10 cellular contexts compared by ENCODE assay signal in the genomic region with DNA sequence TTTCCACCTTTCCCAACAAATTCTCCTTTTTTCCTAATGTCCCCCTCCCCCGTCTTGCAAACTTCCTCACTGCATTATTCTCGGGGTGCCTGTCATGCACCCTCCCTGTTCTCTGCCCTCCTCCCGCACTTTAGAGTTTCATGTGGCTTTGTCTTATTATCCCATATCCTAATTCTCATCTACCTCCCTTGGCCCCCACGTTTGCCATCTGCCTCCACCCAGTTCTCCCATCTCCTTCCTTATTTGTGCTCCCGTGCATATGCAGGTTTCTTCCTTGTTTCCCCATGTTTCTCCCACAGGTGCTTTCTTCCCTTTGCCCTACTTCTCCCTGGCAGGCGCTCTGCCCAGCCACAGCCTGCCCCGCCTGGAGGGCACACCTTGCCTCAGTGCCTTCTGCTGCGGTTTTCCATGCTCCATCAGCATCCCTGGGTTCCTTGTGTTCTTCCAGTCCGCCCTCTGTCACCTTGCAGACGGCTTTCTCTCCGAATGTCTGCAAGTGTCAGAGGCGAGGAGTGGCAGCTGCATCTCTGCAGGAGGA. TPM values are rescaled to one million over a fixed set of nuclear protein-coding genes. Genes with fewer than 3 reads are reported as not detected.
DNase-seq lines count a peak whose midpoint lies in the region; ATAC-seq, FAIRE-seq and TF ChIP-seq lines count a peak whose summit lies in the region.
"Had no signal": no experiment of that assay in that cellular context is flagged by ENCODE, and none has a peak within 500 bp of the region (broad histone marks: within the 10 kb centered on the region; RNA-seq: fewer than 3 reads in every experiment).

No MANE protein-coding gene starts in this region.

- peak overlapping the region; percentile 15 for H3K27ac Mint-ChIP-seq in activated naive CD8-positive, alpha-beta T cell treated with anti-CD3 and anti-CD28 coated beads, Interleukin-2, amount 10 ng/mL, durations not matched to agents 7 days and 5 days

- H3K27me3 Mint-ChIP-seq in activated T-cell treated with anti-CD3 and anti-CD28 coated beads, Interleukin-2, amount 50 U/mL, for 4 hours (ENCODE audit: low read depth) = peaks cover 6% of the 10 kb centered on the region
- peaks cover 6% of the 10 kb centered on the region for H3K27me3 Mint-ChIP-seq in activated naive CD8-positive, alpha-beta T cell treated with anti-CD3 and anti-CD28 coated beads, Interleukin-2, amount 10 ng/mL, durations not matched to agents 7 days and 5 days

- peaks cover 33% of the 10 kb centered on the region for H3K4me1 ChIP-seq in HepG2 (ENCODE audit: insufficient read depth, low read length)

- FAIRE-seq in HepG2 (lab: Jason Lieb, UNC) = no peak

- TF ChIP-seq EP300 in HepG2 (IDR thresholded peaks at IDR 0.05; ENCODE audit: low read depth in 2 of 2, low read length in 2 of 2) (no peak), HepG2 (CRISPR knock-in tag; IDR thresholded peaks at IDR 0.05; ENCODE audit: borderline replicate concordance) (no peak)

- H2AFZ ChIP-seq in HepG2 (ENCODE audit: low read length) = no peak overlapping the region

- H3K9ac ChIP-seq in HepG2 (ENCODE audit: insufficient read depth, low read depth, low read length) = peak overlapping the region; percentile 88; the same call in 1 of the 2 replicates

- peaks cover 47% of the 10 kb centered on the region for H3K79me2 ChIP-seq in HepG2 (ENCODE audit: insufficient read depth, low read length)

- no peak for DNase-seq in activated T-cell treated with anti-CD3 and anti-CD28 coated beads, Interleukin-2, amount 50 U/mL, for 4 hours
- no peak for DNase-seq in activated T-cell treated with anti-CD3 and anti-CD28 coated beads, Interleukin-2, amount 50 U/mL, for 48 hours
- DNase-seq in activated naive CD8-positive, alpha-beta T cell treated with anti-CD3 and anti-CD28 coated beads, Interleukin-2, amount 10 ng/mL, durations not matched to agents 7 days and 5 days = no peak
- DNase-seq in HepG2 (ENCODE audit: low spot score) (no peak), substantia nigra (lab: John Stamatoyannopoulos, UW) (no peak), NCI-H2029 treated with DMSO at 0.1 percent for 48 hours (lab: John Stamatoyannopoulos, UW) (no peak), globus pallidus (ENCODE audit: low spot score) (no peak), GM19238 (ENCODE audit: insufficient read length, low spot score) (no peak)
- DNase-seq: amniotic stem cell, NCI-H2107 had no signal

- peak overlapping the region; percentile 76 for H3K4me2 ChIP-seq in HepG2 (ENCODE audit: low read depth, low read length)

- peaks cover 12% of the 10 kb centered on the region for H3K4me1 Mint-ChIP-seq in activated T-cell treated with anti-CD3 and anti-CD28 coated beads, Interleukin-2, amount 50 U/mL, for 4 hours (ENCODE audit: low read depth)
- H3K4me1 Mint-ChIP-seq in activated naive CD8-positive, alpha-beta T cell treated with anti-CD3 and anti-CD28 coated beads, Interleukin-2, amount 10 ng/mL, durations not matched to agents 7 days and 5 days = peaks cover 34% of the 10 kb centered on the region

- H3K36me3 ChIP-seq in HepG2 (replicated peaks in 1 of 2; ENCODE audit: control insufficient read depth in 1 of 2, insufficient read depth in 2 of 2, low read length in 2 of 2) = peaks cover 12 to 35% of the 10 kb centered on the region in 2 experiments

- POLR2A ChIA-PET in activated naive CD8-positive, alpha-beta T cell treated with anti-CD3 and anti-CD28 coated beads, Interleukin-2, amount 10 ng/mL, durations not matched to agents 7 days and 5 days (lab: Charles Lee) = interaction anchor here (0.8 to 2.9 kb wide), 3 partner anchors 26 to 92 kb away, joined by 3 to 20 read pairs (median 4); no protein-coding TSS in a partner anchor
- POLR2A ChIA-PET in HepG2 (lab: Yijun Ruan, JAX) = interaction anchor here (1.0 to 2.4 kb wide), 5 partner anchors 9 to 56 kb away, joined by 4 to 45 read pairs (median 9); no protein-coding TSS in a partner anchor

- no TSS peak for BruUV-seq in HepG2 (replicated peaks; lab: Mats Ljungman, UMichigan)

- H3K9me3 Mint-ChIP-seq in activated T-cell treated with anti-CD3 and anti-CD28 coated beads, Interleukin-2, amount 50 U/mL, for 4 hours = no peaks in the 10 kb centered on the region
- no peaks in the 10 kb centered on the region for H3K9me3 Mint-ChIP-seq in activated naive CD8-positive, alpha-beta T cell treated with anti-CD3 and anti-CD28 coated beads, Interleukin-2, amount 10 ng/mL, durations not matched to agents 7 days and 5 days

- TF ChIP-seq CTCF in HepG2 (CRISPR knock-in tag; IDR thresholded peaks at IDR 0.05) = no peak

- peaks cover 3% of the 10 kb centered on the region for H3K36me3 Mint-ChIP-seq in activated T-cell treated with anti-CD3 and anti-CD28 coated beads, Interleukin-2, amount 50 U/mL, for 4 hours (ENCODE audit: insufficient read depth)
- peaks cover 10% of the 10 kb centered on the region for H3K36me3 Mint-ChIP-seq in activated naive CD8-positive, alpha-beta T cell treated with anti-CD3 and anti-CD28 coated beads, Interleukin-2, amount 10 ng/mL, durations not matched to agents 7 days and 5 days

- no peak for TF ChIP-seq POLR2A in HepG2 (IDR thresholded peaks at IDR 0.05; ENCODE audit: insufficient read depth in 1 of 2, low read depth in 2 of 2, low read length in 2 of 2)

- CTCF ChIA-PET in HepG2 (lab: Yijun Ruan, JAX; ENCODE audit: low intra/inter-chr PET ratio, low total read pairs) = interaction anchor here (1.4 kb wide), 1 partner anchor 55 kb away, joined by 3 read pairs; no protein-coding TSS in a partner anchor

- no peak for ATAC-seq in activated T-cell treated with anti-CD3 and anti-CD28 coated beads, Interleukin-2, amount 50 U/mL, for 4 hours
- ATAC-seq in activated naive CD8-positive, alpha-beta T cell treated with anti-CD3 and anti-CD28 coated beads, Interleukin-2, amount 10 ng/mL, durations not matched to agents 7 days and 5 days (ENCODE audit: low read depth) = no peak
- ATAC-seq in HepG2 = no peak

- H3K4me3 ChIP-seq in HepG2 (replicated peaks in 1 of 3; ENCODE audit: insufficient read depth in 1 of 3, low read depth in 2 of 3, low read length in 3 of 3) = peak overlapping the region; percentile 72 to 93 (median 87)

- WGBS in HepG2 (ENCODE audit: low lambda C conversion rate) = 74% methylated on average over 12 of the region's 12 CpGs

- intact Hi-C loops in HepG2 (cut with micrococcal nuclease; ENCODE audit: unreplicated experiment) = loop anchor here (1.0 to 5.0 kb wide), 5 partner anchors 20 to 140 kb away; no protein-coding TSS in a partner anchor

- no peak for TF ChIP-seq RAD21 in HepG2 (CRISPR knock-in tag; IDR thresholded peaks at IDR 0.05)

- no peaks in the 10 kb centered on the region for H3K9me3 ChIP-seq in HepG2 (ENCODE audit: low read length)

- H4K20me1 ChIP-seq in HepG2 (ENCODE audit: insufficient read depth, low read length) = peaks cover 33% of the 10 kb centered on the region

- H3K4me3 Mint-ChIP-seq in activated T-cell treated with anti-CD3 and anti-CD28 coated beads, Interleukin-2, amount 50 U/mL, for 4 hours = peak overlapping the region; percentile 87
- peak overlapping the region; percentile 86 for H3K4me3 Mint-ChIP-seq in activated naive CD8-positive, alpha-beta T cell treated with anti-CD3 and anti-CD28 coated beads, Interleukin-2, amount 10 ng/mL, durations not matched to agents 7 days and 5 days

- H3K27me3 ChIP-seq in HepG2 (ENCODE audit: control insufficient read depth in 1 of 2, insufficient read depth in 2 of 2, low read length in 2 of 2) = no peaks in the 10 kb centered on the region; a peak in 1 of 5 replicates

- H3K27ac ChIP-seq in HepG2 (ENCODE audit: extremely low read length, insufficient read depth, low read length) = no peak overlapping the region
- peak overlapping the region; percentile 30 for H3K27ac ChIP-seq in substantia nigra (ENCODE audit: low read depth, low read length, poor library complexity, severe bottlenecking)

- in situ Hi-C loops in HepG2 (cut with HindIII; ENCODE audit: extremely low pct_ligation_motif_present, low pct_unique_long_range_greater_than_20kb) = loop anchor here (5.0 kb wide), 1 partner anchor 60 kb away; no protein-coding TSS in a partner anchor

RNA-seq across cellular contexts. Expression of a gene that starts 1.5 kb away (rescaled TPM):
- total RNA-seq in activated T-cell treated with anti-CD3 and anti-CD28 coated beads, Interleukin-2, amount 50 U/mL, for 4 hours = 10 to 100 TPM; 50.3 to 54.0 (median 52.8) TPM
- 10 to 100 TPM; 78.7 to 89.9 TPM for total RNA-seq in activated naive CD8-positive, alpha-beta T cell treated with anti-CD3 and anti-CD28 coated beads, Interleukin-2, amount 10 ng/mL, durations not matched to agents 7 days and 5 days
- total RNA-seq in HepG2 (2016; rRNA removed; fragmentation: Illumina TruSeq; extraction: Trizol) = 11.3 and 13.7 TPM in 2 replicates
- total RNA-seq in HepG2 (2016; cell fraction: cytosol; rRNA removed; fragmentation: Illumina TruSeq; extraction: Trizol; ENCODE audit: low read depth) = 11.8 and 12.8 TPM in 2 replicates
- total RNA-seq in HepG2 (2016; cell fraction: insoluble cytoplasmic fraction; rRNA removed; fragmentation: Illumina TruSeq; extraction: Trizol) = 10.7 and 11.9 TPM in 2 replicates
- 14.0 and 14.4 TPM in 2 replicates for total RNA-seq in HepG2 (2016; cell fraction: membrane; rRNA removed; fragmentation: Illumina TruSeq; extraction: Trizol)
- 14.8 and 20.6 TPM in 2 replicates for total RNA-seq in HepG2 (2016; cell fraction: nucleus; rRNA removed; fragmentation: Illumina TruSeq; extraction: Trizol)
- polyA plus RNA-seq in HepG2 (2011; rRNA removed) = 11.9 and 14.2 TPM in 2 replicates
- 7.6 and 7.8 TPM in 2 replicates for polyA plus RNA-seq in HepG2 (2011; cell fraction: cytosol; rRNA removed)
- polyA plus RNA-seq in HepG2 (2011; cell fraction: nucleus; rRNA removed) = 16.9 and 19.6 TPM in 2 replicates
- polyA plus RNA-seq in HepG2 (2012) = 9.0 and 12.6 TPM in 2 replicates
- 0.14 and 0.44 TPM in 2 replicates for polyA plus RNA-seq in HepG2 (2016; cell fraction: cytosol; fragmentation: Illumina TruSeq; extraction: Trizol; ENCODE audit: low read depth)
- polyA plus RNA-seq in HepG2 (2016; cell fraction: insoluble cytoplasmic fraction; fragmentation: Illumina TruSeq; extraction: Trizol; ENCODE audit: low read depth) = 8.3 and 9.4 TPM in 2 replicates
- polyA plus RNA-seq in HepG2 (2016; cell fraction: membrane; fragmentation: Illumina TruSeq; extraction: Trizol; ENCODE audit: low read depth) = 1.0 and 1.1 TPM in 2 replicates
- 19.2 and 24.3 TPM in 2 replicates for polyA plus RNA-seq in HepG2 (2016; cell fraction: nucleus; fragmentation: Illumina TruSeq; extraction: Trizol; ENCODE audit: insufficient read depth, low read depth)
- polyA minus RNA-seq in HepG2 (2011; rRNA and poly(A)+ RNA removed; ENCODE audit: low replicate concordance) = 7.6 and 24.7 TPM in 2 replicates
- polyA minus RNA-seq in HepG2 (2011; cell fraction: cytosol; rRNA and poly(A)+ RNA removed) = 12.2 and 13.8 TPM in 2 replicates
- 33.6 and 33.8 TPM in 2 replicates for polyA minus RNA-seq in HepG2 (2011; cell fraction: nucleus; rRNA and poly(A)+ RNA removed)
